In genomic region chr6:166615059-166615770, GRCh38 we compare ENCODE assay signal across 14 cellular contexts. TPM values are rescaled to one million over a fixed set of nuclear protein-coding genes. Genes with fewer than 3 reads are reported as not detected.
A peak's percentile ranks its signal among the peaks of the same experiment; 100 is the strongest.
DNase-seq lines count a peak whose midpoint lies in the region; ATAC-seq, FAIRE-seq and TF ChIP-seq lines count a peak whose summit lies in the region.
"Had no signal": no experiment of that assay in that cellular context is flagged by ENCODE, and none has a peak within 500 bp of the region (broad histone marks: within the 10 kb centered on the region; RNA-seq: fewer than 3 reads in every experiment).

No MANE protein-coding gene starts in this region.

- no peaks in the 10 kb centered on the region for H3K9me3 ChIP-seq in kidney (ENCODE audit: control insufficient read depth in 1 of 2, low read length in 2 of 2)
- H3K9me3 ChIP-seq in spleen, result no peaks in the 10 kb centered on the region
- no peaks in the 10 kb centered on the region for H3K9me3 ChIP-seq in OCI-LY7 (ENCODE audit: low read length)

- TF ChIP-seq CTCF in kidney (IDR thresholded peaks at IDR 0.05; ENCODE audit: borderline replicate concordance, extremely low read depth, insufficient read depth) (no peak), spleen (IDR thresholded peaks at IDR 0.05 in 8 of 11, conservative IDR thresholded peaks at IDR 0.05 in 3 of 11) (no peak), GM10266 (IDR thresholded peaks at IDR 0.05; ENCODE audit: control insufficient read depth, insufficient read depth, low read depth, missing control alignments) (no peak), OCI-LY7 (conservative IDR thresholded peaks at IDR 0.05; ENCODE audit: low read length) (no peak)

- no peak overlapping the region for H3K9ac ChIP-seq in kidney (ENCODE audit: low read length in 2 of 2)

- H3K4me3 ChIP-seq in kidney (ENCODE audit: low read length in 2 of 2), result no peak overlapping the region
- no peak overlapping the region for H3K4me3 ChIP-seq in spleen
- H3K4me3 ChIP-seq in OCI-LY7 (ENCODE audit: low read depth, low read length, poor library complexity, severe bottlenecking), result no peak overlapping the region
- H3K4me3 ChIP-seq: SK-N-MC had no signal

- no peaks in the 10 kb centered on the region for H3K27me3 ChIP-seq in spleen (replicated peaks in 1 of 7)

- no peaks in the 10 kb centered on the region for H3K79me2 ChIP-seq in OCI-LY7 (ENCODE audit: insufficient read depth, low read depth, low read length)

- WGBS in spleen, 5 donors, result 67 to 91% (median 77%) methylated on average over 21 of the region's 21 CpGs

- H3K36me3 ChIP-seq in kidney (ENCODE audit: control insufficient read depth in 1 of 2, insufficient read depth in 2 of 2, low read length in 2 of 2), result peaks cover 0 to 7% of the 10 kb centered on the region in 2 donors
- peaks cover 0 to 39% (median 0%) of the 10 kb centered on the region in 6 donors for H3K36me3 ChIP-seq in spleen
- no peaks in the 10 kb centered on the region for H3K36me3 ChIP-seq in OCI-LY7 (ENCODE audit: insufficient read depth, low read length)

- no peaks in the 10 kb centered on the region for H4K20me1 ChIP-seq in OCI-LY7 (ENCODE audit: insufficient read depth, low read length)

- no peak overlapping the region for H2AFZ ChIP-seq in OCI-LY7 (ENCODE audit: low read length)

- no peak overlapping the region for H3K4me3 Mint-ChIP-seq in effector memory CD8-positive, alpha-beta T cell
- H3K4me3 Mint-ChIP-seq: activated T-helper 17 cell treated with anti-CD3 and anti-CD28 coated beads, Interleukin-2, amount 50 U/mL, for 72 hours; CD4-positive, alpha-beta memory T cell had no signal

- ATAC-seq in effector memory CD8-positive, alpha-beta T cell (replicated peaks), result no peak
- no peak for ATAC-seq in HG03159 (IDR thresholded peaks at IDR 0.05; ENCODE audit: unreplicated experiment)
- ATAC-seq: activated T-helper 17 cell treated with anti-CD3 and anti-CD28 coated beads, Interleukin-2, amount 50 U/mL, for 72 hours had no signal

- H3K27ac ChIP-seq in kidney (ENCODE audit: low read depth in 2 of 2, low read length in 2 of 2), result peak overlapping the region in 1 of 2 donors; percentile 32
- peak overlapping the region in 6 of 8 donors; percentile 47 to 75 (median 55) for H3K27ac ChIP-seq in spleen
- H3K27ac ChIP-seq in OCI-LY7 (ENCODE audit: low read depth, low read length, poor library complexity, severe bottlenecking), result no peak overlapping the region
- H3K27ac ChIP-seq: SK-N-MC had no signal

- H3K4me1 ChIP-seq in kidney (ENCODE audit: control insufficient read depth in 1 of 2, insufficient read depth in 1 of 2, low read depth in 1 of 2, low read length in 2 of 2), result peaks cover 18% of the 10 kb centered on the region in 2 donors
- peaks cover 0 to 44% (median 5%) of the 10 kb centered on the region in 6 donors for H3K4me1 ChIP-seq in spleen
- H3K4me1 ChIP-seq in OCI-LY7 (ENCODE audit: insufficient read depth, low read length, poor library complexity, severe bottlenecking), result no peaks in the 10 kb centered on the region

- H3K9me2 ChIP-seq in OCI-LY7 (ENCODE audit: insufficient read depth, low read length), result no peaks in the 10 kb centered on the region

- CTCF ChIA-PET in OCI-LY7 (lab: Charles Lee; ENCODE audit: unreplicated experiment), result no interaction called here

- peak overlapping the region; percentile 20 to 35 for H3K27ac Mint-ChIP-seq in effector memory CD8-positive, alpha-beta T cell
- H3K27ac Mint-ChIP-seq: activated T-helper 17 cell treated with anti-CD3 and anti-CD28 coated beads, Interleukin-2, amount 50 U/mL, for 72 hours; CD4-positive, alpha-beta memory T cell had no signal

- TF ChIP-seq EP300 in Ishikawa (IDR thresholded peaks at IDR 0.05; ENCODE audit: borderline replicate concordance), result no peak

- H3K4me2 ChIP-seq in OCI-LY7 (ENCODE audit: low read length), result no peak overlapping the region

- no peak for TF ChIP-seq POLR2A in spleen (IDR thresholded peaks at IDR 0.05)

- BruUV-seq in OCI-LY7 (replicated peaks; lab: Mats Ljungman, UMichigan), result no TSS peak

- POLR2A ChIA-PET in OCI-LY7 (lab: Charles Lee), result no interaction called here

- H3K4me1 Mint-ChIP-seq in effector memory CD8-positive, alpha-beta T cell (ENCODE audit: low read depth in 2 of 2), result no peaks in the 10 kb centered on the region
- H3K4me1 Mint-ChIP-seq: activated T-helper 17 cell treated with anti-CD3 and anti-CD28 coated beads, Interleukin-2, amount 50 U/mL, for 72 hours had no signal

- DNase-seq in effector memory CD8-positive, alpha-beta T cell, result no peak
- DNase-seq in kidney, result peak; percentile 73
- no peak for DNase-seq in spleen
- DNase-seq in GM10266 (ENCODE audit: extremely low spot score), result no peak
- no peak for DNase-seq in NCI-H748 (lab: John Stamatoyannopoulos, UW; ENCODE audit: unreplicated experiment)
- DNase-seq in OCI-LY7 (ENCODE audit: low spot score), result no peak
- DNase-seq: CD4-positive, alpha-beta memory T cell; NCI-H1436; stimulated activated CD4-positive, alpha-beta T cell treated with anti-CD3 and anti-CD28 coated beads, Interleukin-12 subunit alpha, Interleukin-12 subunit beta, amount 100 ng/mL, for 4 hours had no signal

- FAIRE-seq in kidney (lab: Jason Lieb, UNC), result no peak
- FAIRE-seq: H1 had no signal

- intact Hi-C loops in kidney (cut with DNase I) (no loop called here), spleen (cut with DNase I; ENCODE audit: low total_unique reads) (no loop called here), OCI-LY7 (cut with micrococcal nuclease; ENCODE audit: unreplicated experiment) (no loop called here)

- peaks cover under 1 to 9% of the 10 kb centered on the region in 2 donors for H3K27me3 Mint-ChIP-seq in effector memory CD8-positive, alpha-beta T cell
- H3K27me3 Mint-ChIP-seq: activated T-helper 17 cell treated with anti-CD3 and anti-CD28 coated beads, Interleukin-2, amount 50 U/mL, for 72 hours; CD4-positive, alpha-beta memory T cell had no signal

- no peaks in the 10 kb centered on the region for H3K9me3 Mint-ChIP-seq in effector memory CD8-positive, alpha-beta T cell
- H3K9me3 Mint-ChIP-seq: activated T-helper 17 cell treated with anti-CD3 and anti-CD28 coated beads, Interleukin-2, amount 50 U/mL, for 72 hours; CD4-positive, alpha-beta memory T cell had no signal

- H3K36me3 Mint-ChIP-seq in effector memory CD8-positive, alpha-beta T cell (ENCODE audit: insufficient read depth), result no peaks in the 10 kb centered on the region

- no peak for TF ChIP-seq RAD21 in Ishikawa (IDR thresholded peaks at IDR 0.05; ENCODE audit: low read depth)

TF ChIP-seq in Ishikawa, 13 proteins besides CTCF, POLR2A, EP300 and RAD21:
- TF ChIP-seq, protein P1, sequence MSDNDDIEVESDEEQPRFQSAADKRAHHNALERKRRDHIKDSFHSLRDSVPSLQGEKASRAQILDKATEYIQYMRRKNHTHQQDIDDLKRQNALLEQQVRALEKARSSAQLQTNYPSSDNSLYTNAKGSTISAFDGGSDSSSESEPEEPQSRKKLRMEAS (IDR thresholded peaks at IDR 0.05), result no peak
- peak; percentile 25; the same call in 1 of the 2 replicates for TF ChIP-seq TEAD4 (IDR thresholded peaks at IDR 0.05)

RNA-seq across cellular contexts. Expression of gene RPS6KA2, which starts 11.8 kb away (rescaled TPM):
- 61.2 TPM for total RNA-seq in kidney
- polyA plus RNA-seq in kidney (ENCODE audit: insufficient read depth, low read depth, low replicate concordance), result 12.3 TPM
- total RNA-seq in spleen, result 100 to 1,000 TPM in 2 of 7 donors, 10 to 100 TPM in 5; 45.9 to 123 (median 71.0) TPM
- polyA plus RNA-seq in spleen, result 10 to 100 TPM in 1 of 3 donors, 1 to 10 TPM in 2; 7.6 to 26.3 (median 8.7) TPM
- total RNA-seq in OCI-LY7 (2014; rRNA removed; shearing (Covaris generic)), result 0.69 and 1.6 TPM in 2 replicates
- total RNA-seq in OCI-LY7 (2022), result 1.5 and 1.9 TPM in 2 replicates

RNA-seq across cellular contexts. Expression of gene RAMACL, which starts 28.7 kb away (rescaled TPM):
- total RNA-seq in kidney, result 1.9 TPM
- polyA plus RNA-seq in kidney (ENCODE audit: insufficient read depth, low read depth, low replicate concordance), result not detected
- 1 to 10 TPM; 2.2 to 6.9 (median 5.4) TPM for total RNA-seq in spleen
- polyA plus RNA-seq in spleen, result under 1 TPM; 0.23 to 0.38 (median 0.26) TPM
- 0.41 TPM in 1 of 2 replicates, not detected in the other for total RNA-seq in OCI-LY7 (2014; rRNA removed; shearing (Covaris generic))
- 0.30 and 0.33 TPM in 2 replicates for total RNA-seq in OCI-LY7 (2022)

Comparison
In these comparisons a context has a peak if more than half of its experiments do, and no peak if none do; other contexts are left out.
1. RNA of gene RPS6KA2, which starts 11.8 kb away (total RNA-seq): 45.9 to 123 TPM in spleen and 61.2 TPM in kidney (single experiment); 0.69 to 1.9 TPM in OCI-LY7; every median in the first group is over 10 times any median in the second.